ENCODE assay signal across 21 cellular contexts in the genomic region with DNA sequence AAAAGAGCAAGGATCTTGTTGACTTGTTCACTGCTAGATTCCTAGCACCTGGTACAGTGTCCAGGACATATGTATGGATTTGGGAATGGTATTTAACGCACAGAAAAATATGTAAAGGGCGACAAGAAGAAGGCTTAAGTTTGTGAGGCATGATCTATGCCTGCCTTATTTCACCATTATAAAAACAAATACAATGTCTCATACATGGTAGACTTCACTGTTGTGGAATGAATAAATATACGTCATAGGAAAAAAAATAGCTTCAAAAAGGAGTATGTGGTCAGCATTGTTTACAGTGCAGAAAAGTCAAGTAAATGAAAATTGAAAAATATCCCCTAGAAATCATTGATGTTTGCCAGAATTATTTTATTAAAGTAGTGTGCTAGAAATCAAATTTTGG. TPM values are rescaled to one million over a fixed set of nuclear protein-coding genes. Genes with fewer than 3 reads are reported as not detected.
DNase-seq lines count a peak whose midpoint lies in the region; ATAC-seq lines count a peak whose summit lies in the region.
"Had no signal": no experiment of that assay in that cellular context is flagged by ENCODE, and none has a peak within 500 bp of the region (broad histone marks: within the 10 kb centered on the region; RNA-seq: fewer than 3 reads in every experiment).

No MANE protein-coding gene starts in this region.

- H3K27me3 ChIP-seq in SJSA1 (replicated peaks) (no peaks in the 10 kb centered on the region), right cardiac atrium (ENCODE audit: control insufficient read depth, insufficient read depth) (no peaks in the 10 kb centered on the region)

- intact Hi-C loops in right cardiac atrium (cut with DNase I) (loop anchor here in 1 of 4 donors (10.0 kb wide), 1 partner anchor 149 kb away; no protein-coding TSS in a partner anchor), Right ventricle myocardium inferior (cut with DNase I) (no loop called here)

- ATAC-seq in right cardiac atrium: no peak
- no peak for ATAC-seq in Right ventricle myocardium inferior
- ATAC-seq: A549, PC-3 had no signal

- H3K4me1 ChIP-seq in SJSA1 (replicated peaks) (peaks cover 13% of the 10 kb centered on the region), right cardiac atrium (ENCODE audit: control insufficient read depth, insufficient read depth, low read length) (no peaks in the 10 kb centered on the region)
- H3K4me1 ChIP-seq: A549, HAP-1 had no signal

- H3K27ac ChIP-seq in SJSA1 (peak overlapping the region; percentile 54), right cardiac atrium (ENCODE audit: low read length) (no peak overlapping the region)
- H3K27ac ChIP-seq: A549, C4-2B had no signal

- peaks cover 76% of the 10 kb centered on the region for H3K36me3 ChIP-seq in SJSA1

- H3K4me3 ChIP-seq in SJSA1: no peak overlapping the region
- H3K4me3 ChIP-seq in right cardiac atrium (ENCODE audit: low read length): no peak overlapping the region
- H3K4me3 ChIP-seq: A549, HAP-1 had no signal

- DNase-seq in EH (ENCODE audit: low read depth) (peak; percentile 11), SJSA1 (ENCODE audit: low read depth in 1 of 2, low spot score in 2 of 2) (peak in 1 of 2 experiments; percentile 54), brain pericyte (ENCODE audit: low read depth, low spot score) (peak; percentile 2), iris pigment epithelial cell (ENCODE audit: low read depth) (peak; percentile 75), right cardiac atrium (no peak), GM19240 (ENCODE audit: insufficient read length, low spot score) (no peak), NCI-H446 (lab: John Stamatoyannopoulos, UW) (no peak), Right ventricle myocardium inferior (ENCODE audit: missing footprints) (no peak)
- DNase-seq: AML-193, DMS79 treated with DMSO at 0.1 percent for 48 hours, GDM1, MM.1S, NCI-H1092 treated with DMSO at 0.1 percent for 48 hours, NCI-H2081, NCI-H774, PC-3, RPMI8226, SIG-M5 had no signal

- WGBS in right cardiac atrium: 96% methylated on average over 3 of the region's 3 CpGs

- H3K9me3 ChIP-seq in SJSA1 (replicated peaks) (no peaks in the 10 kb centered on the region), right cardiac atrium (ENCODE audit: control insufficient read depth, low read length) (no peaks in the 10 kb centered on the region)
- H3K9me3 ChIP-seq: A549, HAP-1 had no signal

RNA-seq across cellular contexts. Expression of gene HCFC2, which starts 30.0 kb away (rescaled TPM):
- 27.0 and 29.8 TPM in 2 replicates for total RNA-seq in SJSA1 (2014; rRNA removed; shearing (Covaris generic))
- total RNA-seq in right cardiac atrium (10 to 100 TPM; 10.2 to 11.0 (median 10.6) TPM), Right ventricle myocardium inferior (9.5 TPM)
- 4.1 TPM for polyA plus RNA-seq in right cardiac atrium

RNA-seq across cellular contexts. Expression of gene NFYB, which starts 43.7 kb away (rescaled TPM):
- total RNA-seq in SJSA1 (2014; rRNA removed; shearing (Covaris generic)): 29.5 and 35.9 TPM in 2 replicates
- total RNA-seq in right cardiac atrium: 10 to 100 TPM; 38.7 to 57.9 (median 48.6) TPM
- polyA plus RNA-seq in right cardiac atrium: 36.6 TPM
- 39.8 TPM for total RNA-seq in Right ventricle myocardium inferior

RNA-seq across cellular contexts. Expression of gene GLT8D2, which starts 44.3 kb away (rescaled TPM):
- 40.1 and 47.6 TPM in 2 replicates for total RNA-seq in SJSA1 (2014; rRNA removed; shearing (Covaris generic))
- total RNA-seq in right cardiac atrium: 10 to 100 TPM in 2 of 4 donors, 1 to 10 TPM in 2; 8.7 to 14.4 (median 11.4) TPM
- 9.9 TPM for polyA plus RNA-seq in right cardiac atrium
- 8.8 TPM for total RNA-seq in Right ventricle myocardium inferior

Comparison
In these comparisons a context has a peak if more than half of its experiments do, and no peak if none do; other contexts are left out.
1. DNase-seq: peak in EH (single experiment), brain pericyte (single experiment) and iris pigment epithelial cell (single experiment); none in right cardiac atrium (0 of 3), GM19240 (single experiment), NCI-H446 (0 of 2) and Right ventricle myocardium inferior (single experiment).